In genomic region chr19:10695401-10696398, GRCh38 we compare ENCODE assay signal across 8 cellular contexts. TPM values are rescaled to one million over a fixed set of nuclear protein-coding genes. Genes with fewer than 3 reads are reported as not detected.
DNase-seq lines count a peak whose midpoint lies in the region; ATAC-seq and TF ChIP-seq lines count a peak whose summit lies in the region.

No MANE protein-coding gene starts in this region.

- DNase-seq in C1 segment of cervical spinal cord (lab: John Stamatoyannopoulos, UW) (peak; percentile 33 to 89 (median 74)), MG63 (peak; percentile 77), SHP77 (lab: John Stamatoyannopoulos, UW) (peak; percentile 95 to 98), fibroblast of pulmonary artery (ENCODE audit: low read depth) (peak; percentile 96)
- DNase-seq in activated T-helper 9 cell treated with anti-CD3 and anti-CD28 coated beads, Interleukin-2, amount 50 U/mL, for 16 hours (ENCODE audit: low read depth): peak; percentile 73
- DNase-seq in stimulated activated naive CD4-positive, alpha-beta T cell treated with Interleukin-2 at 50 U/mL for 16 hours (lab: John Stamatoyannopoulos, UW): peak; percentile 81

- TF ChIP-seq EP300 in neural cell (conservative IDR thresholded peaks at IDR 0.05; ENCODE audit: poor library complexity, severe bottlenecking): peak; percentile 23

- H3K9me2 ChIP-seq in neural cell (ENCODE audit: insufficient read depth, low read length): no peaks in the 10 kb centered on the region

- no peak for TF ChIP-seq RAD21 in neural cell (conservative IDR thresholded peaks at IDR 0.05)

- H3F3A ChIP-seq in neural cell (ENCODE audit: insufficient read depth, low read length, poor library complexity, severe bottlenecking): no peaks in the 10 kb centered on the region

- peaks cover 27% of the 10 kb centered on the region for H3K36me3 ChIP-seq in MG63
- peaks cover 9% of the 10 kb centered on the region for H3K36me3 ChIP-seq in neural cell (ENCODE audit: insufficient read depth, low read length)

- H3K27me3 ChIP-seq in MG63 (no peaks in the 10 kb centered on the region), neural cell (ENCODE audit: insufficient read depth, low read depth, low read length) (no peaks in the 10 kb centered on the region)

- ATAC-seq in GM21447 (IDR thresholded peaks at IDR 0.05; ENCODE audit: unreplicated experiment): peak; percentile 79

- peak overlapping the region; percentile 42 for H3K9ac ChIP-seq in neural cell (ENCODE audit: low read length)

- H3K4me2 ChIP-seq in neural cell (ENCODE audit: low read length): peak overlapping the region; percentile 59

- H2AFZ ChIP-seq in neural cell (ENCODE audit: low read depth, low read length): peak overlapping the region; percentile 45

- H3K27ac ChIP-seq in neural cell (ENCODE audit: low read length): peak overlapping the region; percentile 44

- no peak overlapping the region for H3K4me3 ChIP-seq in MG63
- peak overlapping the region; percentile 45 for H3K4me3 ChIP-seq in fibroblast of pulmonary artery (replicated peaks; ENCODE audit: low read depth, low read length)
- H3K4me3 ChIP-seq in neural cell (ENCODE audit: low read length): peak overlapping the region; percentile 69

- no peak for TF ChIP-seq CTCF in fibroblast of pulmonary artery (IDR thresholded peaks at IDR 0.05; ENCODE audit: low read length, missing control alignments)
- peak; percentile 29 for TF ChIP-seq CTCF in neural cell (IDR thresholded peaks at IDR 0.05; ENCODE audit: poor library complexity, severe bottlenecking)

- H3K79me2 ChIP-seq in neural cell (replicated peaks; ENCODE audit: insufficient read depth, low read length): no peaks in the 10 kb centered on the region

- H4K20me1 ChIP-seq in neural cell (ENCODE audit: insufficient read depth): no peaks in the 10 kb centered on the region

- no peaks in the 10 kb centered on the region for H3K9me3 ChIP-seq in MG63
- no peaks in the 10 kb centered on the region for H3K9me3 ChIP-seq in neural cell (ENCODE audit: low read length)

TF ChIP-seq in neural cell, 6 proteins besides CTCF, POLR2A, EP300 and RAD21:
- TF ChIP-seq REST (IDR thresholded peaks at IDR 0.05; ENCODE audit: borderline replicate concordance): peak; percentile 90
- TF ChIP-seq TAF1 (IDR thresholded peaks at IDR 0.05; ENCODE audit: low read depth): no peak
- peak; percentile 87 for TF ChIP-seq MXI1 (conservative IDR thresholded peaks at IDR 0.05; ENCODE audit: poor library complexity, severe bottlenecking)
- no peak for TF ChIP-seq EZH2 (IDR thresholded peaks at IDR 0.05; ENCODE audit: borderline replicate concordance, insufficient read depth, low read length, poor library complexity, severe bottlenecking)
- TF ChIP-seq SMC3 (conservative IDR thresholded peaks at IDR 0.05; ENCODE audit: poor library complexity): peak; percentile 24
- peak; percentile 38 for TF ChIP-seq POLR2AphosphoS5 (IDR thresholded peaks at IDR 0.05)

RNA-seq across cellular contexts. Expression of gene QTRT1, which starts 5.5 kb away (rescaled TPM):
- total RNA-seq in MG63 (2014; rRNA removed; shearing (Covaris generic); ENCODE audit: low replicate concordance): 95.3 and 97.4 TPM in 2 replicates
- polyA plus RNA-seq in neural cell: 208 and 249 TPM in 2 replicates
- 28.0 and 28.5 TPM in 2 replicates for polyA minus RNA-seq in neural cell

RNA-seq across cellular contexts. Expression of gene DNM2, which starts 22.2 kb away (rescaled TPM):
- total RNA-seq in MG63 (2014; rRNA removed; shearing (Covaris generic); ENCODE audit: low replicate concordance): 104 and 116 TPM in 2 replicates
- 31.4 and 34.8 TPM in 2 replicates for polyA plus RNA-seq in neural cell
- 71.5 and 91.1 TPM in 2 replicates for polyA minus RNA-seq in neural cell

RNA-seq across cellular contexts. Expression of gene ILF3, which starts 41.6 kb away (rescaled TPM):
- total RNA-seq in MG63 (2014; rRNA removed; shearing (Covaris generic); ENCODE audit: low replicate concordance): 273 and 320 TPM in 2 replicates
- 464 and 522 TPM in 2 replicates for polyA plus RNA-seq in neural cell
- 314 and 333 TPM in 2 replicates for polyA minus RNA-seq in neural cell
